ENCODE assay signal across 20 cellular contexts in the genomic region with DNA sequence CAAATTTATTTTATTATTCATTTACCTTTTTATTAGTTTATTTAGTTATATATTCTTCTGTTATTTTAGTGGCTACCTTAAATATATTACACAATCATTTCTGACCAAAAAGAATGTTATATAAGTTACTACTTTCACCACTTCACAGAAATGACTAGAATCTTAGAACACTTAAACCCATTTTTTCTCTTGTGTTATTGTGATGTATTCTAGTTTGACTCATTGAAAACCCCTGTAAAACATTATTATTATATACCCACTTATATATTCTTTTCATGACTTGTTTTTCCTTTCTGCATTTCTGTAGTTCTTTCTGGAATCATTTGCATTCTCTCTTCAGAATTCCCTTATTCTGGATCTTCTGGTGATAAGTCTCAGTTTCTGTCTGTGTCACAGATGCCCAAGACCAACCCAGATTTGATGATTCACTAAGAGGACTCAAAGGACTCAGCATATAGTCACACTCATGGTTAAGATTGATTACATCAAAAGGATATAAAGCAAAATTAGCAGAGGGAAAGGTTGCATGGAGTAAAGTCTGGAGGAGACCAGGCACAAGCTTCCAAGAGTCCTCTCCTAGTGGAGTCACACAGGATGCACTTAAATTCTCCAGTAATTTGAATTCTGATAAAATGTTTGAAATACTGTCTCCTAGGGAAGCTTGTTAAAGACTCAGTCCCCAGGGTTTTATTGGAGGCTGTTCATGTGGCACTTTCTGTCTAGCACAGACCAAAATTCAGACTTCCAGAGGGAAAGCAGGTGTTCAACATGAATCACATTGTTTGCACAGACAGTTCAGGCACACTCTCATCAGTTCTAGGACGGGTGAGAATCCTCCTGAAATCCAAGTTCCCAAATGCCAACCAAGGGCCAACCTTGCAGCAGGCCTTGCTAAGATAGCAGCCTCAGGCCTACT. TPM values are rescaled to one million over a fixed set of nuclear protein-coding genes. Genes with fewer than 3 reads are reported as not detected.
A peak's percentile ranks its signal among the peaks of the same experiment; 100 is the strongest.
DNase-seq lines count a peak whose midpoint lies in the region; ATAC-seq, FAIRE-seq and TF ChIP-seq lines count a peak whose summit lies in the region.
"Had no signal": no experiment of that assay in that cellular context is flagged by ENCODE, and none has a peak within 500 bp of the region (broad histone marks: within the 10 kb centered on the region; RNA-seq: fewer than 3 reads in every experiment).

No MANE protein-coding gene starts in this region.

- POLR2A ChIA-PET in HepG2 (lab: Yijun Ruan, JAX) (no interaction called here), OCI-LY7 (lab: Charles Lee) (no interaction called here)

- no peak overlapping the region for H3K14ac ChIP-seq in H9 (ENCODE audit: insufficient read depth, low read length)

- H3K4me3 ChIP-seq in HepG2 (replicated peaks in 1 of 3; ENCODE audit: insufficient read depth in 1 of 3, low read depth in 2 of 3, low read length in 3 of 3) (no peak overlapping the region), right lobe of liver (no peak overlapping the region), OCI-LY7 (ENCODE audit: low read depth, low read length, poor library complexity, severe bottlenecking) (no peak overlapping the region)
- H3K4me3 ChIP-seq: esophagus squamous epithelium had no signal

- no peak overlapping the region for H3K18ac ChIP-seq in H9 (ENCODE audit: insufficient read length, low read depth, low read length)

- H3K4ac ChIP-seq in H9 (ENCODE audit: low read depth, low read length): no peak overlapping the region

- H3K4me2 ChIP-seq in HepG2 (ENCODE audit: low read depth, low read length) (no peak overlapping the region), OCI-LY7 (ENCODE audit: low read length) (no peak overlapping the region), H9 (ENCODE audit: insufficient read depth, insufficient read length, low read length) (no peak overlapping the region)

- no peak for FAIRE-seq in HepG2 (lab: Jason Lieb, UNC)
- FAIRE-seq: GM18507 had no signal

- no peak overlapping the region for H3K23ac ChIP-seq in H9 (ENCODE audit: insufficient read length, low read depth, low read length)

- H3K23me2 ChIP-seq in H9 (ENCODE audit: insufficient read length, low read depth, low read length, poor library complexity, severe bottlenecking): no peaks in the 10 kb centered on the region

- no peak overlapping the region for H2BK120ac ChIP-seq in H9 (ENCODE audit: low read depth, low read length, poor library complexity, severe bottlenecking)

- in situ Hi-C loops in HepG2 (cut with HindIII; ENCODE audit: extremely low pct_ligation_motif_present, low pct_unique_long_range_greater_than_20kb): no loop called here

- no peak for TF ChIP-seq RAD21 in HepG2 (CRISPR knock-in tag; IDR thresholded peaks at IDR 0.05)

- H3K79me1 ChIP-seq in H9 (ENCODE audit: insufficient read depth, low read depth, low read length, poor library complexity, severe bottlenecking): no peaks in the 10 kb centered on the region

- WGBS in HepG2 (ENCODE audit: low lambda C conversion rate): 100% methylated on average over 1 of the region's 1 CpG
- 80% methylated on average over 1 of the region's 1 CpG for WGBS in right lobe of liver (ENCODE audit: insufficient coverage, low coverage, low lambda C conversion rate, missing lambda C conversion rate)
- no CpG with 5 or more reads among the region's 1 CpG for WGBS in H9 (ENCODE audit: extremely low coverage, insufficient read length, low lambda C conversion rate)

- no peak overlapping the region for H2BK12ac ChIP-seq in H9 (ENCODE audit: insufficient read length, low read depth, low read length)

- H3K36me3 ChIP-seq in HepG2 (replicated peaks in 1 of 2; ENCODE audit: control insufficient read depth in 1 of 2, insufficient read depth in 2 of 2, low read length in 2 of 2) (peaks cover 4 to 8% of the 10 kb centered on the region in 2 experiments; a peak in 4 of 5 replicates), right lobe of liver (no peaks in the 10 kb centered on the region), OCI-LY7 (ENCODE audit: insufficient read depth, low read length) (peaks cover 80% of the 10 kb centered on the region)
- H3K36me3 ChIP-seq: neutrophil had no signal

- DNase-seq in HepG2 (ENCODE audit: low spot score) (no peak), right lobe of liver (no peak), OCI-LY7 (ENCODE audit: low spot score) (no peak), H9 (no peak), hepatic stellate cell (ENCODE audit: low spot score) (no peak), iPS-NIHi11 (ENCODE audit: low spot score) (no peak)
- no peak for DNase-seq in activated CD8-positive, alpha-beta memory T cell treated with anti-CD3 and anti-CD28 coated beads, Interleukin-2, amount 50 U/mL, for 4 hours
- DNase-seq: activated CD4-positive, alpha-beta T cell treated with anti-CD3 and anti-CD28 coated beads for 48 hours; activated gamma-delta T cell treated with Interleukin-2 at 50 U/mL for 16 hours; aorta; CD8-positive, alpha-beta memory T cell; DND-41; esophagus squamous epithelium; immature natural killer cell; NCI-H1417 treated with DMSO at 0.1 percent for 48 hours; NCI-H2227 treated with DMSO at 0.1 percent for 48 hours; retina had no signal

- H2AFZ ChIP-seq in HepG2 (ENCODE audit: low read length) (no peak overlapping the region), OCI-LY7 (ENCODE audit: low read length) (no peak overlapping the region), H9 (ENCODE audit: low read length) (no peak overlapping the region)

- no peak for TF ChIP-seq POLR2A in HepG2 (IDR thresholded peaks at IDR 0.05; ENCODE audit: insufficient read depth in 1 of 2, low read depth in 2 of 2, low read length in 2 of 2)
- TF ChIP-seq POLR2A in right lobe of liver (IDR thresholded peaks at IDR 0.05): no peak

- H3K27me3 ChIP-seq in HepG2 (ENCODE audit: control insufficient read depth in 1 of 2, insufficient read depth in 2 of 2, low read length in 2 of 2) (no peaks in the 10 kb centered on the region), right lobe of liver (no peaks in the 10 kb centered on the region), H9 (ENCODE audit: insufficient read depth, low read length) (no peaks in the 10 kb centered on the region)
- H3K27me3 ChIP-seq: esophagus squamous epithelium, neutrophil had no signal

- CTCF ChIA-PET in HepG2 (lab: Yijun Ruan, JAX; ENCODE audit: low intra/inter-chr PET ratio, low total read pairs) (no interaction called here), OCI-LY7 (lab: Charles Lee; ENCODE audit: unreplicated experiment) (no interaction called here)

- no peaks in the 10 kb centered on the region for H3K27me3 Mint-ChIP-seq in H9 (ENCODE audit: low read depth)
- H3K27me3 Mint-ChIP-seq: CD8-positive, alpha-beta memory T cell had no signal

- H3K9me3 ChIP-seq in HepG2 (ENCODE audit: low read length) (no peaks in the 10 kb centered on the region), right lobe of liver (no peaks in the 10 kb centered on the region), OCI-LY7 (ENCODE audit: low read length) (peaks cover 22% of the 10 kb centered on the region), H9 (ENCODE audit: control insufficient read depth, low read depth, low read length) (no peaks in the 10 kb centered on the region)
- H3K9me3 ChIP-seq: esophagus squamous epithelium, neutrophil had no signal

- no peaks in the 10 kb centered on the region for H3K4me1 Mint-ChIP-seq in H9
- H3K4me1 Mint-ChIP-seq: CD8-positive, alpha-beta memory T cell; immature natural killer cell had no signal

- no peak overlapping the region for H3K56ac ChIP-seq in H9 (ENCODE audit: insufficient read length, low read depth, low read length)

- H3K9ac ChIP-seq in HepG2 (ENCODE audit: insufficient read depth, low read depth, low read length): no peak overlapping the region
- H3K9ac ChIP-seq in H9 (ENCODE audit: extremely low read depth, insufficient read length, low read length): no peak overlapping the region

- intact Hi-C loops in HepG2 (cut with micrococcal nuclease; ENCODE audit: unreplicated experiment): no loop called here
- intact Hi-C loops in right lobe of liver (cut with DNase I): no loop called here
- intact Hi-C loops in OCI-LY7 (cut with micrococcal nuclease; ENCODE audit: unreplicated experiment): no loop called here

- peaks cover 31 to 46% (median 40%) of the 10 kb centered on the region in 3 experiments for H3K36me3 Mint-ChIP-seq in H9 (ENCODE audit: insufficient read depth in 1 of 3, low read depth in 3 of 3)

- TF ChIP-seq CTCF in HepG2 (CRISPR knock-in tag; IDR thresholded peaks at IDR 0.05): no peak
- TF ChIP-seq CTCF in right lobe of liver (IDR thresholded peaks at IDR 0.05): no peak
- TF ChIP-seq CTCF in OCI-LY7 (conservative IDR thresholded peaks at IDR 0.05; ENCODE audit: low read length): no peak
- no peak for TF ChIP-seq CTCF in H9 (conservative IDR thresholded peaks at IDR 0.05)

- TF ChIP-seq EP300 in HepG2 (IDR thresholded peaks at IDR 0.05; ENCODE audit: low read depth in 2 of 2, low read length in 2 of 2): no peak
- no peak for TF ChIP-seq EP300 in HepG2 (CRISPR knock-in tag; IDR thresholded peaks at IDR 0.05; ENCODE audit: borderline replicate concordance)

- no peaks in the 10 kb centered on the region for H3K9me2 ChIP-seq in OCI-LY7 (ENCODE audit: insufficient read depth, low read length)

- H4K8ac ChIP-seq in H9 (replicated peaks; ENCODE audit: insufficient read length, low read depth, low read length): no peak overlapping the region

- H2BK5ac ChIP-seq in H9 (ENCODE audit: insufficient read length, low read length): no peak overlapping the region

- H3K9me3 Mint-ChIP-seq in H9: peaks cover 14 to 16% of the 10 kb centered on the region in 2 experiments
- H3K9me3 Mint-ChIP-seq: CD8-positive, alpha-beta memory T cell; immature natural killer cell had no signal

- H2BK15ac ChIP-seq in H9 (ENCODE audit: low read depth, low read length): no peak overlapping the region

- no peak overlapping the region for H2AK5ac ChIP-seq in H9 (ENCODE audit: insufficient read length, low read length)

- no peak overlapping the region for H3T11ph ChIP-seq in H9 (ENCODE audit: low read length)

- no peaks in the 10 kb centered on the region for H3K79me2 ChIP-seq in HepG2 (ENCODE audit: insufficient read depth, low read length)
- H3K79me2 ChIP-seq in OCI-LY7 (ENCODE audit: insufficient read depth, low read depth, low read length): peaks cover 51% of the 10 kb centered on the region
- 0 out of 2 replicates have a peak, but pooled peaks cover 3% of the 10 kb centered on the region for H3K79me2 ChIP-seq in H9 (ENCODE audit: insufficient read depth, low read length)

- no peak overlapping the region for H4K91ac ChIP-seq in H9 (ENCODE audit: insufficient read length, low read depth, low read length)

- no peak overlapping the region; a peak in 1 of 7 replicates for H3K27ac Mint-ChIP-seq in H9
- H3K27ac Mint-ChIP-seq: CD8-positive, alpha-beta memory T cell; immature natural killer cell had no signal

- no peak for ATAC-seq in HepG2
- no peak for ATAC-seq in right lobe of liver
- peak; percentile 85 for ATAC-seq in esophagus mucosa

- BruUV-seq in HepG2 (replicated peaks; lab: Mats Ljungman, UMichigan) (no TSS peak), OCI-LY7 (replicated peaks; lab: Mats Ljungman, UMichigan) (TSS peak; percentile 8)

- H3K27ac ChIP-seq in HepG2 (ENCODE audit: extremely low read length, insufficient read depth, low read length) (no peak overlapping the region), right lobe of liver (no peak overlapping the region), OCI-LY7 (ENCODE audit: low read depth, low read length, poor library complexity, severe bottlenecking) (no peak overlapping the region), H9 (ENCODE audit: insufficient read length, low read depth, low read length) (no peak overlapping the region)
- H3K27ac ChIP-seq: neutrophil had no signal

- H4K20me1 ChIP-seq in HepG2 (ENCODE audit: insufficient read depth, low read length) (no peaks in the 10 kb centered on the region), OCI-LY7 (ENCODE audit: insufficient read depth, low read length) (no peaks in the 10 kb centered on the region), H9 (ENCODE audit: control insufficient read depth, insufficient read depth, insufficient read length) (no peaks in the 10 kb centered on the region)

- H3K4me1 ChIP-seq in HepG2 (ENCODE audit: insufficient read depth, low read length) (peaks cover under 1% of the 10 kb centered on the region), right lobe of liver (no peaks in the 10 kb centered on the region), OCI-LY7 (ENCODE audit: insufficient read depth, low read length, poor library complexity, severe bottlenecking) (no peaks in the 10 kb centered on the region), H9 (ENCODE audit: insufficient read depth, low read length) (no peaks in the 10 kb centered on the region)

- no peak overlapping the region for H2BK20ac ChIP-seq in H9 (ENCODE audit: low read depth, low read length, poor library complexity, severe bottlenecking)

- no peak overlapping the region for H4K5ac ChIP-seq in H9 (ENCODE audit: insufficient read length, low read depth, low read length)

- H3K4me3 Mint-ChIP-seq in H9: no peak overlapping the region
- H3K4me3 Mint-ChIP-seq: CD8-positive, alpha-beta memory T cell; immature natural killer cell had no signal

RNA-seq across cellular contexts. Expression of a gene that starts 7.7 kb away (rescaled TPM):
- total RNA-seq in HepG2 (2016; rRNA removed; fragmentation: Illumina TruSeq; extraction: Trizol): 19.3 and 28.4 TPM in 2 replicates
- total RNA-seq in HepG2 (2016; cell fraction: cytosol; rRNA removed; fragmentation: Illumina TruSeq; extraction: Trizol; ENCODE audit: low read depth): 4.4 and 4.7 TPM in 2 replicates
- 20.6 and 28.8 TPM in 2 replicates for total RNA-seq in HepG2 (2016; cell fraction: insoluble cytoplasmic fraction; rRNA removed; fragmentation: Illumina TruSeq; extraction: Trizol)
- total RNA-seq in HepG2 (2016; cell fraction: membrane; rRNA removed; fragmentation: Illumina TruSeq; extraction: Trizol): 12.4 TPM in 2 replicates
- 10.8 and 11.4 TPM in 2 replicates for total RNA-seq in HepG2 (2016; cell fraction: nucleus; rRNA removed; fragmentation: Illumina TruSeq; extraction: Trizol)
- 5.4 and 6.5 TPM in 2 replicates for polyA plus RNA-seq in HepG2 (2011; rRNA removed)
- polyA plus RNA-seq in HepG2 (2011; cell fraction: cytosol; rRNA removed): 4.5 and 4.8 TPM in 2 replicates
- polyA plus RNA-seq in HepG2 (2011; cell fraction: nucleus; rRNA removed): 2.4 and 3.0 TPM in 2 replicates
- 2.6 and 4.9 TPM in 2 replicates for polyA plus RNA-seq in HepG2 (2012)
- 2.3 and 2.7 TPM in 2 replicates for polyA plus RNA-seq in HepG2 (2016; cell fraction: cytosol; fragmentation: Illumina TruSeq; extraction: Trizol; ENCODE audit: low read depth)
- polyA plus RNA-seq in HepG2 (2016; cell fraction: insoluble cytoplasmic fraction; fragmentation: Illumina TruSeq; extraction: Trizol; ENCODE audit: low read depth): 32.3 and 33.0 TPM in 2 replicates
- 5.0 and 6.1 TPM in 2 replicates for polyA plus RNA-seq in HepG2 (2016; cell fraction: membrane; fragmentation: Illumina TruSeq; extraction: Trizol; ENCODE audit: low read depth)
- polyA plus RNA-seq in HepG2 (2016; cell fraction: nucleus; fragmentation: Illumina TruSeq; extraction: Trizol; ENCODE audit: insufficient read depth, low read depth): 13.6 and 14.2 TPM in 2 replicates
- 6.5 and 30.3 TPM in 2 replicates for polyA minus RNA-seq in HepG2 (2011; rRNA and poly(A)+ RNA removed; ENCODE audit: low replicate concordance)
- polyA minus RNA-seq in HepG2 (2011; cell fraction: cytosol; rRNA and poly(A)+ RNA removed): 2.4 and 3.4 TPM in 2 replicates
- 3.1 and 3.5 TPM in 2 replicates for polyA minus RNA-seq in HepG2 (2011; cell fraction: nucleus; rRNA and poly(A)+ RNA removed)
- total RNA-seq in right lobe of liver: 1 to 10 TPM in 4 of 6 experiments, under 1 TPM in 2; 0.68 to 3.3 (median 1.2) TPM
- 35.7 and 49.1 TPM in 2 replicates for total RNA-seq in OCI-LY7 (2014; rRNA removed; shearing (Covaris generic))
- total RNA-seq in OCI-LY7 (2022): 50.4 and 50.5 TPM in 2 replicates
- total RNA-seq in esophagus mucosa: 13.7 TPM
- 16.4 and 17.2 TPM in 2 replicates for total RNA-seq in H9 (2021)
